Comparison of ENCODE assay signal across 14 cellular contexts in genomic region chr2:53593891-53594585, GRCh38.
A peak's percentile ranks its signal among the peaks of the same experiment; 100 is the strongest.
DNase-seq lines count a peak whose midpoint lies in the region; ATAC-seq, FAIRE-seq and TF ChIP-seq lines count a peak whose summit lies in the region.
"Had no signal": no experiment of that assay in that cellular context is flagged by ENCODE, and none has a peak within 500 bp of the region (broad histone marks: within the 10 kb centered on the region; RNA-seq: fewer than 3 reads in every experiment).

No MANE protein-coding gene starts in this region.

- no peak for TF ChIP-seq POLR2A in GM18505 (IDR thresholded peaks at IDR 0.05; ENCODE audit: borderline replicate concordance, extremely low read depth, insufficient read depth, insufficient read length)

- DNase-seq in A172 (ENCODE audit: low spot score) = peak; percentile 81
- peak; percentile 8 for DNase-seq in GM04504 (ENCODE audit: low read depth)
- DNase-seq in RKO (ENCODE audit: low spot score) = peak; percentile 56
- DNase-seq in epidermal melanocyte (ENCODE audit: insufficient read length, low spot score) = peak; percentile 33
- DNase-seq in GM19239 (ENCODE audit: insufficient read length, low spot score) = no peak
- DNase-seq in activated T-cell treated with anti-CD3 and anti-CD28 coated beads for 4 hours = no peak
- DNase-seq: activated CD8-positive, alpha-beta T cell treated with anti-CD3 and anti-CD28 coated beads, Interleukin-2, amount 10 ng/mL, durations not matched to agents 7 days and 5 days; activated naive CD4-positive, alpha-beta T cell treated with anti-CD3 and anti-CD28 coated beads, Interleukin-2, amount 50 U/mL, for 16 hours; effector CD8-positive, alpha-beta T cell; H7; NCI-H69; psoas muscle had no signal

- ATAC-seq in activated CD4-positive, CD25-positive, alpha-beta regulatory T cell treated with anti-CD3 and anti-CD28 coated beads, Interleukin-2, amount 50 U/mL, for 24 hours = no peak
- ATAC-seq in GM18505 (IDR thresholded peaks at IDR 0.05; ENCODE audit: unreplicated experiment) = no peak
- ATAC-seq: activated CD8-positive, alpha-beta T cell treated with anti-CD3 and anti-CD28 coated beads, Interleukin-2, amount 10 ng/mL, durations not matched to agents 7 days and 5 days; psoas muscle had no signal

- no peak for FAIRE-seq in GM19239 (lab: Jason Lieb, UNC)

Comparison
In these comparisons a context has a peak if more than half of its experiments do, and no peak if none do; other contexts are left out.
1. DNase-seq: peak in A172 (single experiment), GM04504 (single experiment), RKO (single experiment) and epidermal melanocyte (single experiment); none in GM19239 (single experiment) and activated T-cell treated with anti-CD3 and anti-CD28 coated beads for 4 hours (single experiment).